ENCODE assay signal across 8 cellular contexts in the genomic region with DNA sequence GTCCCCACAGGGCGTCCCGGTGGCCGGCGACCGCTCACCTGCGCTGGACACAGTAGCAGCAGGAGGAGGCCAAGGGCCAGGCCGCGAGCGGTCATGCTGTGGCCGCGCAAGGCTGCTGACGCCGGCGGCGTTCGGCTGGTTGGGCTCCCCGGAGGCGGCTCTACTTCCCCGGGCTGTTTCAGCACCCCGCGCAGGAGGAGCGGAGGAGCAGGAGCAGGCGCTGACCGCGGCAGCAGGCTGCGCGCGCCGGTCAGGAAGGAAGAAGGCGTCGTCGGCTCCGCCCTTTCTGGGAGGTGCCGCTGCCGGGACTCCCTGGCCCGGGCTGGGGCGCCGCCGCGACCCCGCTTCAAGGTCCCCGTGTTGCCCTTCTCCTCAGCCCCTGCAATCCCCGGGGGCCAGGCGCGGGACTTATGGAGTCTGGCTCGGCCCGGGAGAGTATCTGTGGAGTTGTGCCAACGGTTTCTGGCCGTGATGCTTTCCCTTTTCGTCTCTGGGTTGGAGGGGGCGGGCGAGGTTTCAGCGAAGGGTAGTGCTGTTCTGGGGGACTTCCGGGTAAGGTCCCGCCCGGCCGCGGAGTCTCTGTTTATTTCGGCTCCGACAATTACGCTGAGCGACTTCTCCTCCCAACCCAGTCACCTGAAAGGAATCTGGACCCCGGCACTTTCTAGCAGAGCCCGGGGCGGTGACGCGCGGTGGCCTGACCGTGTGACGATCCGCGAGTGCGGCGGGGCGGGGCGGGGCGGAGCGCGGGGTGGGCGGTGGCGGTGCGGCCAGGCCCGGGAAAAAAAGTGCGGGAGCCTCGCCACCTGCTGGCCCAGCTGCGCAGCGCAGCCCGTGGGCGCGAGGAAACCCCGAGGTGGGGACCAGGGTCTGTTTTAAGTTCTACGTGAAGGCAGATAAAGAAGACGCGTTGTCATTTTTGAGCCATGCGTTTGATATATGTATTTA. TPM values are rescaled to one million over a fixed set of nuclear protein-coding genes. Genes with fewer than 3 reads are reported as not detected.
A peak's percentile ranks its signal among the peaks of the same experiment; 100 is the strongest.
DNase-seq lines count a peak whose midpoint lies in the region; ATAC-seq lines count a peak whose summit lies in the region.

Gene NPC1, minus strand, starts transcription at position 258 of the 948 bp plus-strand sequence. Its CDS starts 163 bp downstream, at position 95.

- DNase-seq in Ammon's horn (ENCODE audit: low spot score) (peak; percentile 96), NCI-H460 (ENCODE audit: extremely low read depth, low read depth) (peak; percentile 84), cerebellum (ENCODE audit: low spot score) (peak; percentile 91), kidney glomerular epithelial cell (lab: John Stamatoyannopoulos, UW) (peak; percentile 90)
- DNase-seq in activated CD4-positive, alpha-beta T cell treated with anti-CD3 and anti-CD28 coated beads for 1 hour: peak; percentile 86
- peak; percentile 75 to 85 for DNase-seq in stimulated activated CD4-positive, alpha-beta T cell treated with anti-CD3 and anti-CD28 coated beads, Interleukin-1b, Interleukin-23, amount 100 ng/mL, for 1 hour (ENCODE audit: low read depth in 2 of 2)

- ATAC-seq in GM19035 (IDR thresholded peaks at IDR 0.05; ENCODE audit: unreplicated experiment) (peak; percentile 91), HG03354 (IDR thresholded peaks at IDR 0.05; ENCODE audit: poor library complexity, severe bottlenecking, unreplicated experiment) (peak; percentile 89)

RNA-seq across cellular contexts. Expression of gene NPC1, which starts in this region (rescaled TPM):
- total RNA-seq in NCI-H460 (2014; rRNA removed; shearing (Covaris generic)): 36.0 and 43.3 TPM in 2 replicates
- polyA plus RNA-seq in NCI-H460 (2014; cell fraction: nucleus; rRNA removed): 49.0 and 53.7 TPM in 2 replicates
- 34.8 TPM for total RNA-seq in cerebellum

Comparison
In these comparisons a context has a peak if more than half of its experiments do, and no peak if none do; other contexts are left out.
1. Peak in every context shown above with its lines: DNase-seq and ATAC-seq.